27 cellular contexts compared by ENCODE assay signal in genomic region chr10:75616076-75616475, GRCh38.
"Had no signal": no experiment of that assay in that cellular context is flagged by ENCODE, and none has a peak within 500 bp of the region (broad histone marks: within the 10 kb centered on the region; RNA-seq: fewer than 3 reads in every experiment).

No MANE protein-coding gene starts in this region.

- H3K4me3 Mint-ChIP-seq: dendritic cell treated with granulocyte-macrophage colony-stimulating factor and Interleukin-4, amounts not matched to agents 40 ng/mL and 50 ng/mL, for 4 days; effector memory CD8-positive, alpha-beta T cell; endodermal cell; mesothelial cell of epicardium had no signal

- H3K27ac ChIP-seq: coronary artery, epithelial cell of prostate, gastrocnemius medialis, heart right ventricle, left lung, lower lobe of right lung had no signal

- H3K27me3 ChIP-seq: esophagus squamous epithelium, gastrocnemius medialis, heart right ventricle, left lung had no signal

- H3K4me3 ChIP-seq: coronary artery, esophagus squamous epithelium, gastrocnemius medialis, heart right ventricle, left lung, lower lobe of right lung, mucosa of descending colon had no signal

- H3K9me3 Mint-ChIP-seq: dendritic cell treated with granulocyte-macrophage colony-stimulating factor and Interleukin-4, amounts not matched to agents 40 ng/mL and 50 ng/mL, for 4 days; effector memory CD8-positive, alpha-beta T cell; endodermal cell; mesothelial cell of epicardium had no signal

- H3K36me3 ChIP-seq: esophagus squamous epithelium, gastrocnemius medialis, heart right ventricle, left lung, lower lobe of right lung had no signal

- H3K27ac Mint-ChIP-seq: dendritic cell treated with granulocyte-macrophage colony-stimulating factor and Interleukin-4, amounts not matched to agents 40 ng/mL and 50 ng/mL, for 4 days; effector memory CD8-positive, alpha-beta T cell; endodermal cell; mesothelial cell of epicardium; naive B cell had no signal

- H3K9me3 ChIP-seq: esophagus squamous epithelium, gastrocnemius medialis, heart right ventricle, left lung, lower lobe of right lung, mucosa of descending colon had no signal

- H3K36me3 Mint-ChIP-seq: mesothelial cell of epicardium, naive B cell had no signal

- ATAC-seq: effector memory CD8-positive, alpha-beta T cell; esophagus mucosa; gastrocnemius medialis; heart right ventricle; left cardiac atrium; lower lobe of right lung; mucosa of descending colon had no signal

- H3K27me3 Mint-ChIP-seq: dendritic cell treated with granulocyte-macrophage colony-stimulating factor and Interleukin-4, amounts not matched to agents 40 ng/mL and 50 ng/mL, for 4 days had no signal

- DNase-seq: effector CD8-positive, alpha-beta T cell; effector memory CD8-positive, alpha-beta T cell; endodermal cell; erythroblast; esophagus squamous epithelium; foreskin fibroblast; foreskin melanocyte; gastrocnemius medialis; glutamatergic neuron; head of caudate nucleus; heart right ventricle; hippocampal formation; left cardiac atrium; left lung; left ventricle myocardium superior; lower lobe of right lung; mesenchymal stem cell; mucosa of descending colon; naive B cell had no signal

- FAIRE-seq: endometrium, islet of Langerhans, keratinocyte had no signal
